ENCODE assay signal across 9 cellular contexts in the genomic region with DNA sequence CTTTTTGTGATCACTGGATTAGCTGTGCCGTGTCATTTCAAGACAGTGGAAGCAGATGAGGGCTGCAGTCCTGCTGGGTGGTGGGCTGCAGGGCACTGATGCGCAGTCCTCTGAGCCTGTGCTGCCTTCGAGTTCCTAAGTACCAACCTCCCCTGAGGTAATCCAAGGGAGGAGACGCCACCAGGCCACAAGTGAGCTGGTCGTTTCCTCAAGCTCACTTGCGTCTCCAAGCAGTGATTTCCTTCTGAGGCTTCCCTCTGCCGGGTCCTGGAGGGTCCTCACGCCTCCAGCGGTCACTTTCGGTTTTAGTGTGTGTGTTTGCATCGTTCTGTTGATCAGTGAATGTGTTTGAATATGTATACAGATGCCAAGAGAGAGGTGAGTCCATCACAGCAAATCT.
DNase-seq lines count a peak whose midpoint lies in the region; ATAC-seq, FAIRE-seq and TF ChIP-seq lines count a peak whose summit lies in the region.
"Had no signal": no experiment of that assay in that cellular context is flagged by ENCODE, and none has a peak within 500 bp of the region (broad histone marks: within the 10 kb centered on the region; RNA-seq: fewer than 3 reads in every experiment).

No MANE protein-coding gene starts in this region.

- no peaks in the 10 kb centered on the region for H3K27me3 Mint-ChIP-seq in neural crest cell (ENCODE audit: low read depth)

- H3K27ac ChIP-seq in GM12878 (ENCODE audit: control insufficient read depth, insufficient read depth) = peak overlapping the region; percentile 14
- no peak overlapping the region for H3K27ac ChIP-seq in effector memory CD4-positive, alpha-beta T cell (ENCODE audit: insufficient read depth, low read length, poor library complexity, severe bottlenecking)

- 6% methylated on average over 11 of the region's 11 CpGs for WGBS in GM12878 (ENCODE audit: insufficient coverage, insufficient replicate concordance, low lambda C conversion rate, missing lambda C conversion rate)

- peaks cover 92% of the 10 kb centered on the region for H3K79me2 ChIP-seq in GM12878 (ENCODE audit: control insufficient read depth, insufficient read depth, low read length)

- peaks cover 8% of the 10 kb centered on the region for H3K36me3 Mint-ChIP-seq in neural crest cell (ENCODE audit: low read depth)

- H3K4me1 Mint-ChIP-seq in neural crest cell = peaks cover 54% of the 10 kb centered on the region

- H3K9ac ChIP-seq in GM12878 (ENCODE audit: control insufficient read depth, insufficient read depth, low read length) = peak overlapping the region; percentile 50; the same call in 1 of the 2 replicates

- peaks cover 2 to 4% of the 10 kb centered on the region in 2 experiments; a peak in 3 of 4 replicates for H3K36me3 ChIP-seq in GM12878 (ENCODE audit: control insufficient read depth in 2 of 2, insufficient read depth in 2 of 2, low read length in 1 of 2)
- H3K36me3 ChIP-seq in effector memory CD4-positive, alpha-beta T cell (ENCODE audit: control insufficient read depth, insufficient read depth, low read length) = no peaks in the 10 kb centered on the region

- intact Hi-C loops in GM12878 (cut with micrococcal nuclease; ENCODE audit: unreplicated experiment) (loop anchor here (2.0 to 5.0 kb wide), 2 partner anchors 50 to 112 kb away; no protein-coding TSS in a partner anchor), posterior vena cava (cut with DNase I) (no loop called here)

- POLR2A ChIA-PET in GM12878 (lab: Charles Lee) = interaction anchor here (1.0 to 6.8 kb wide), 10 partner anchors 19 to 114 kb away, joined by 3 to 64 read pairs (median 7); no protein-coding TSS in a partner anchor

- SMC1A ChIA-PET in GM12878 (lab: Charles Lee; ENCODE audit: uncharacterized antibody, unreplicated experiment) = interaction anchor here (0.9 to 7.3 kb wide), 16 partner anchors 9 to 150 kb away, joined by 3 to 166 read pairs (median 6); no protein-coding TSS in a partner anchor

- H3K27me3 ChIP-seq in GM12878 (replicated peaks in 1 of 2; ENCODE audit: control insufficient read depth in 2 of 2, insufficient read depth in 2 of 2, low read length in 1 of 2) = no peaks in the 10 kb centered on the region
- H3K27me3 ChIP-seq in effector memory CD4-positive, alpha-beta T cell (replicated peaks; ENCODE audit: control insufficient read depth, insufficient read depth, low read length, poor library complexity, severe bottlenecking) = no peaks in the 10 kb centered on the region

- H3K4me1 ChIP-seq in GM12878 (ENCODE audit: control insufficient read depth, insufficient read depth, low read length) = peaks cover 37% of the 10 kb centered on the region
- no peaks in the 10 kb centered on the region for H3K4me1 ChIP-seq in effector memory CD4-positive, alpha-beta T cell (ENCODE audit: control insufficient read depth, insufficient read depth, low read length, poor library complexity, severe bottlenecking)

- RAD21 ChIA-PET in GM12878 (lab: Charles Lee; ENCODE audit: unreplicated experiment) = interaction anchor here (0.6 to 4.0 kb wide), 17 partner anchors 9 to 150 kb away, joined by 3 to 44 read pairs (median 6); a partner anchor contains a TSS

- in situ Hi-C loops in GM12878 (cut with MboI) = no loop called here

- no peak for DNase-seq in GM12878 (ENCODE audit: low read depth, low spot score)
- no peak for DNase-seq in neural crest cell (ENCODE audit: low read depth, low spot score)
- no peak for DNase-seq in mesenteric fat pad (ENCODE audit: low spot score)
- DNase-seq in NCI-H2029 treated with DMSO at 0.1 percent for 48 hours (lab: John Stamatoyannopoulos, UW) = no peak
- DNase-seq in effector memory CD4-positive, alpha-beta T cell = no peak
- no peak for DNase-seq in posterior vena cava (ENCODE audit: low spot score)
- DNase-seq: NCI-H2081 treated with DMSO at 0.1 percent for 48 hours had no signal

- no peak for TF ChIP-seq RAD21 in GM12878 (IDR thresholded peaks at IDR 0.05; ENCODE audit: insufficient read depth, low read depth, low read length)

- TF ChIP-seq POLR2A in GM12878 (IDR thresholded peaks at IDR 0.05; ENCODE audit: low read depth, low read length) = no peak

- BruUV-seq in GM12878 (replicated peaks; lab: Mats Ljungman, UMichigan) = no TSS peak

- peaks cover 4% of the 10 kb centered on the region; the same call in 1 of the 2 replicates for H4K20me1 ChIP-seq in GM12878 (ENCODE audit: control insufficient read depth, insufficient read depth)

- peak overlapping the region; percentile 29 for H3K4me3 Mint-ChIP-seq in neural crest cell

- peaks cover 8% of the 10 kb centered on the region for H3K9me3 Mint-ChIP-seq in neural crest cell

- no peak for FAIRE-seq in GM12878 (lab: Jason Lieb, UNC)

- peak overlapping the region; percentile 20; the same call in 1 of the 2 replicates for H2AFZ ChIP-seq in GM12878 (ENCODE audit: control insufficient read depth, low read depth, low read length)

- H3K27ac Mint-ChIP-seq in neural crest cell (ENCODE audit: unreplicated experiment) = no peak overlapping the region

- TF ChIP-seq CTCF in GM12878 (IDR thresholded peaks at IDR 0.05 in 2 of 3, conservative IDR thresholded peaks at IDR 0.05 in 1 of 3; ENCODE audit: control insufficient read depth in 2 of 3, extremely low read depth in 1 of 3, insufficient read depth in 1 of 3, low read depth in 3 of 3, low read length in 3 of 3) (peak in 2 of 3 experiments; percentile 24 to 33; a peak in 1 of 6 replicates), neural crest cell (conservative IDR thresholded peaks at IDR 0.05) (no peak)

- H3K9me3 ChIP-seq in GM12878 (replicated peaks; ENCODE audit: control insufficient read depth, insufficient read depth, low read length) = peaks cover 24% of the 10 kb centered on the region
- no peaks in the 10 kb centered on the region for H3K9me3 ChIP-seq in effector memory CD4-positive, alpha-beta T cell (ENCODE audit: control insufficient read depth, low read length)

- CTCF ChIA-PET in GM12878 (lab: Yijun Ruan, JAX) = interaction anchor here (0.8 to 5.0 kb wide), 14 partner anchors 10 to 266 kb away, joined by 3 to 39 read pairs (median 6); no protein-coding TSS in a partner anchor

- H3K4me3 ChIP-seq in GM12878 = peak overlapping the region; percentile 56; the same call in 1 of the 2 replicates
- no peak overlapping the region for H3K4me3 ChIP-seq in effector memory CD4-positive, alpha-beta T cell (ENCODE audit: insufficient read depth, low read depth, low read length, poor library complexity, severe bottlenecking)

- ATAC-seq in GM18868 (IDR thresholded peaks at IDR 0.05; ENCODE audit: unreplicated experiment) (peak; percentile 35), HG02798 (IDR thresholded peaks at IDR 0.05; ENCODE audit: poor library complexity, unreplicated experiment) (peak; percentile 34), GM12878 (peak; percentile 65)

- H3K4me2 ChIP-seq in GM12878 (ENCODE audit: control insufficient read depth, insufficient read depth) = peak overlapping the region; percentile 98

- TF ChIP-seq EP300 in GM12878 (IDR thresholded peaks at IDR 0.05; ENCODE audit: borderline replicate concordance in 1 of 2, control insufficient read depth in 1 of 2, low read depth in 2 of 2, low read length in 2 of 2) = no peak

TF ChIP-seq in GM12878, 131 proteins besides CTCF, POLR2A, EP300 and RAD21:
- TF ChIP-seq RUNX3 (IDR thresholded peaks at IDR 0.05; ENCODE audit: low read length) = peak; percentile 57; the same call in 1 of the 2 replicates
- TF ChIP-seq IKZF1 (conservative IDR thresholded peaks at IDR 0.05) = 0 out of 2 replicates have a peak, but pooled peaks have one; percentile 35
- peak; percentile 28; the same call in 1 of the 2 replicates for TF ChIP-seq GATAD2B (conservative IDR thresholded peaks at IDR 0.05; ENCODE audit: low read depth)
- TF ChIP-seq CREM (IDR thresholded peaks at IDR 0.05; ENCODE audit: low read depth) = 0 out of 2 replicates have a peak, but pooled peaks have one; percentile 42
- TF ChIP-seq, protein P1, sequence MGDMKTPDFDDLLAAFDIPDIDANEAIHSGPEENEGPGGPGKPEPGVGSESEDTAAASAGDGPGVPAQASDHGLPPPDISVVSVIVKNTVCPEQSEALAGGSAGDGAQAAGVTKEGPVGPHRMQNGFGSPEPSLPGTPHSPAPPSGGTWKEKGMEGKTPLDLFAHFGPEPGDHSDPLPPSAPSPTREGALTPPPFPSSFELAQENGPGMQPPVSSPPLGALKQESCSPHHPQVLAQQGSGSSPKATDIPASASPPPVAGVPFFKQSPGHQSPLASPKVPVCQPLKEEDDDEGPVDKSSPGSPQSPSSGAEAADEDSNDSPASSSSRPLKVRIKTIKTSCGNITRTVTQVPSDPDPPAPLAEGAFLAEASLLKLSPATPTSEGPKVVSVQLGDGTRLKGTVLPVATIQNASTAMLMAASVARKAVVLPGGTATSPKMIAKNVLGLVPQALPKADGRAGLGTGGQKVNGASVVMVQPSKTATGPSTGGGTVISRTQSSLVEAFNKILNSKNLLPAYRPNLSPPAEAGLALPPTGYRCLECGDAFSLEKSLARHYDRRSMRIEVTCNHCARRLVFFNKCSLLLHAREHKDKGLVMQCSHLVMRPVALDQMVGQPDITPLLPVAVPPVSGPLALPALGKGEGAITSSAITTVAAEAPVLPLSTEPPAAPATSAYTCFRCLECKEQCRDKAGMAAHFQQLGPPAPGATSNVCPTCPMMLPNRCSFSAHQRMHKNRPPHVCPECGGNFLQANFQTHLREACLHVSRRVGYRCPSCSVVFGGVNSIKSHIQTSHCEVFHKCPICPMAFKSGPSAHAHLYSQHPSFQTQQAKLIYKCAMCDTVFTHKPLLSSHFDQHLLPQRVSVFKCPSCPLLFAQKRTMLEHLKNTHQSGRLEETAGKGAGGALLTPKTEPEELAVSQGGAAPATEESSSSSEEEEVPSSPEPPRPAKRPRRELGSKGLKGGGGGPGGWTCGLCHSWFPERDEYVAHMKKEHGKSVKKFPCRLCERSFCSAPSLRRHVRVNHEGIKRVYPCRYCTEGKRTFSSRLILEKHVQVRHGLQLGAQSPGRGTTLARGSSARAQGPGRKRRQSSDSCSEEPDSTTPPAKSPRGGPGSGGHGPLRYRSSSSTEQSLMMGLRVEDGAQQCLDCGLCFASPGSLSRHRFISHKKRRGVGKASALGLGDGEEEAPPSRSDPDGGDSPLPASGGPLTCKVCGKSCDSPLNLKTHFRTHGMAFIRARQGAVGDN (IDR thresholded peaks at IDR 0.05) = no peak
- TF ChIP-seq KDM1A (IDR thresholded peaks at IDR 0.05; ENCODE audit: borderline replicate concordance) = no peak
- TF ChIP-seq EED (IDR thresholded peaks at IDR 0.05; ENCODE audit: low read depth) = peak; percentile 80
TF ChIP-seq in GM12878: peak in this region for 5.
